8 cellular contexts compared by ENCODE assay signal in the genomic region with DNA sequence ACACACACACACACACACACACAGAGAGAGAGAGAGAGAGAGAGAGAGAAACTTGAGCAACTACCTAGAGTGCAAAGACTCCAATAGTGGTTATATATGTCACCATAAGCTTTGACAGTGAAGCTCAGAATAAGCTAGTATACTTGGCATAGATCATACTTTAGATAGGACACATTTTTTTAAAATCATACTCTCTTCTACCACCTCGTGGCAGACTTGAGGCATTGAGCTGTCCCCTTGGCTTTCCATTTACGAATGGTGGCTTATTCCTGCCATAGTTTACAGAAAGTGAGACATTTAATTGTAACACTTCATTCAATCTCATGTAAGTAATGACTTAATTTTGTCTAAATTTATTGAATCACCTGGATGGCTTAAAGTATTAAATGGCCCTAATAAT.
DNase-seq lines count a peak whose midpoint lies in the region; ATAC-seq, FAIRE-seq and TF ChIP-seq lines count a peak whose summit lies in the region.

No MANE protein-coding gene starts in this region.

- peak; percentile 70 for TF ChIP-seq CTCF in C4-2B (conservative IDR thresholded peaks at IDR 0.05)

- peak; percentile 85 for DNase-seq in SK-MEL-5 (ENCODE audit: low read depth, low spot score)
- peak; percentile 17 for DNase-seq in kidney tubule cell (ENCODE audit: low spot score)
- no peak for DNase-seq in GM12892 (ENCODE audit: insufficient read length)
- DNase-seq in head of caudate nucleus = no peak
- no peak for DNase-seq in germinal center (ENCODE audit: low spot score)

- no peak overlapping the region for H3K27ac ChIP-seq in C4-2B

- in situ Hi-C loops in SK-MEL-5 (cut with HindIII; ENCODE audit: low pct_unique_long_range_greater_than_20kb, low sequenced_read_pairs) = no loop called here

- TF ChIP-seq POLR2A in GM12892 (IDR thresholded peaks at IDR 0.05; ENCODE audit: low read depth, low read length) = no peak

- ATAC-seq in GM18861 (IDR thresholded peaks at IDR 0.05; ENCODE audit: unreplicated experiment) = peak; percentile 95
- ATAC-seq in HG03139 (IDR thresholded peaks at IDR 0.05; ENCODE audit: unreplicated experiment) = peak; percentile 87

- intact Hi-C loops in head of caudate nucleus (cut with DNase I) = no loop called here

- no peak for FAIRE-seq in GM12892 (lab: Jason Lieb, UNC)

Comparison
In these comparisons a context has a peak if more than half of its experiments do, and no peak if none do; other contexts are left out.
1. DNase-seq: peak in SK-MEL-5 (single experiment) and kidney tubule cell (single experiment); none in GM12892 (single experiment), head of caudate nucleus (0 of 42) and germinal center (single experiment).